In genomic region chrX:154374361-154375155, GRCh38 we compare ENCODE assay signal across 8 cellular contexts. TPM values are rescaled to one million over a fixed set of nuclear protein-coding genes. Genes with fewer than 3 reads are reported as not detected.
DNase-seq lines count a peak whose midpoint lies in the region; ATAC-seq and TF ChIP-seq lines count a peak whose summit lies in the region.

Gene FLNA, minus strand, starts transcription at chrX:154374634. Its CDS starts 3,389 bp downstream, at chrX:154371245.

- H3K4me1 ChIP-seq in Caco-2 (peaks cover 9% of the 10 kb centered on the region), HUES48 (ENCODE audit: control insufficient read depth, insufficient read depth, low read length) (peaks cover 18% of the 10 kb centered on the region)

- H3K27me3 ChIP-seq in Caco-2 (replicated peaks; ENCODE audit: control insufficient read depth, insufficient read depth, low read length) (no peaks in the 10 kb centered on the region), HUES48 (ENCODE audit: control insufficient read depth, insufficient read depth, low read length) (peaks cover 4% of the 10 kb centered on the region; the same call in 1 of the 2 replicates)

- intact Hi-C loops in Caco-2 (cut with micrococcal nuclease; ENCODE audit: unreplicated experiment) = loop anchor here (5.0 to 10.0 kb wide), 2 partner anchors 400 to 582 kb away; partner anchors contain the start of genes HCFC1, IDH3G, SSR4 and TMEM187
- intact Hi-C loops in activated T-helper 2 cell treated with anti-CD3 and anti-CD28 coated beads, Interferon-gamma antibody, Interleukin-2, Interleukin-4, amounts not matched to agents 10 μg/mL and 5 μg/mL and 100 μg/mL, durations not matched to agents 14 hours and 24 hours and 36 hours (cut with micrococcal nuclease) = loop anchor here (5.0 to 10.0 kb wide), 3 partner anchors 277 to 450 kb away; partner anchors contain the start of genes ARHGAP4, HCFC1, MECP2 and TMEM187
- intact Hi-C loops in cardiac septum (cut with DNase I) = loop anchor here (10.0 kb wide), 1 partner anchor 400 kb away; the partner anchor contains the start of genes HCFC1 and TMEM187
- intact Hi-C loops in posterior vena cava (cut with DNase I) = no loop called here

- H3K36me3 ChIP-seq in Caco-2 (ENCODE audit: control insufficient read depth, insufficient read depth, low read length) (0 out of 2 replicates have a peak, but pooled peaks cover 2% of the 10 kb centered on the region), HUES48 (ENCODE audit: control insufficient read depth, insufficient read depth, low read length) (peaks cover 5% of the 10 kb centered on the region; the same call in 1 of the 2 replicates)

- H3K4me3 Mint-ChIP-seq in Caco-2 (ENCODE audit: unreplicated experiment) = peak within 1 kb of the TSS; percentile 70
- H3K4me3 Mint-ChIP-seq in activated T-helper 2 cell treated with anti-CD3 and anti-CD28 coated beads, Interferon-gamma antibody, Interleukin-2, Interleukin-4, amounts not matched to agents 10 μg/mL and 5 μg/mL and 100 μg/mL, durations not matched to agents 14 hours and 24 hours and 36 hours (ENCODE audit: low read depth) = peak within 1 kb of the TSS; percentile 75

- peak within 1 kb of the TSS; percentile 51 for H3K27ac ChIP-seq in HUES48 (ENCODE audit: low read depth, low read length)

- peak within 1 kb of the TSS; percentile 55 for H3K4me3 ChIP-seq in Caco-2 (ENCODE audit: low read depth, low read length)
- H3K4me3 ChIP-seq in HUES48 (ENCODE audit: low read depth, low read length) = peak within 1 kb of the TSS; percentile 57

- 0 out of 2 replicates have a peak within 1 kb of the TSS, but pooled peaks have one; percentile 24 for H3K9ac ChIP-seq in HUES48 (ENCODE audit: low read depth, low read length)

- peak in 1 of 2 experiments; percentile 21 for TF ChIP-seq CTCF in Caco-2 (IDR thresholded peaks at IDR 0.05; ENCODE audit: insufficient read depth in 1 of 2, low read depth in 1 of 2, low read length in 1 of 2, severe bottlenecking in 1 of 2, unreplicated experiment in 1 of 2)

- POLR2A ChIA-PET in Caco-2 (lab: Charles Lee) = interaction anchor here (0.6 to 1.1 kb wide), 3 partner anchors 20 to 153 kb away, joined by 3 to 4 read pairs (median 4); no protein-coding TSS in a partner anchor

- BruUV-seq in Caco-2 (replicated peaks; lab: Mats Ljungman, UMichigan) = no TSS peak

- peaks cover 33% of the 10 kb centered on the region for H3K36me3 Mint-ChIP-seq in Caco-2 (ENCODE audit: insufficient read depth, unreplicated experiment)
- peaks cover 11% of the 10 kb centered on the region for H3K36me3 Mint-ChIP-seq in activated T-helper 2 cell treated with anti-CD3 and anti-CD28 coated beads, Interferon-gamma antibody, Interleukin-2, Interleukin-4, amounts not matched to agents 10 μg/mL and 5 μg/mL and 100 μg/mL, durations not matched to agents 14 hours and 24 hours and 36 hours (ENCODE audit: low read depth)

- H3K9me3 ChIP-seq in Caco-2 (no peaks in the 10 kb centered on the region), HUES48 (ENCODE audit: control insufficient read depth, insufficient read depth, low read length) (peaks cover 18% of the 10 kb centered on the region)

- no peaks in the 10 kb centered on the region for H3K4me1 Mint-ChIP-seq in Caco-2 (ENCODE audit: low read depth, unreplicated experiment)
- peaks cover 8% of the 10 kb centered on the region for H3K4me1 Mint-ChIP-seq in activated T-helper 2 cell treated with anti-CD3 and anti-CD28 coated beads, Interferon-gamma antibody, Interleukin-2, Interleukin-4, amounts not matched to agents 10 μg/mL and 5 μg/mL and 100 μg/mL, durations not matched to agents 14 hours and 24 hours and 36 hours (ENCODE audit: low read depth)

- CTCF ChIA-PET in Caco-2 (lab: Charles Lee) = interaction anchor here (0.5 to 2.0 kb wide), 3 partner anchors 37 to 357 kb away, joined by 3 to 18 read pairs (median 6); no protein-coding TSS in a partner anchor

- H3K27ac Mint-ChIP-seq in Caco-2 (ENCODE audit: unreplicated experiment) = peak within 1 kb of the TSS; percentile 69
- H3K27ac Mint-ChIP-seq in activated T-helper 2 cell treated with anti-CD3 and anti-CD28 coated beads, Interferon-gamma antibody, Interleukin-2, Interleukin-4, amounts not matched to agents 10 μg/mL and 5 μg/mL and 100 μg/mL, durations not matched to agents 14 hours and 24 hours and 36 hours = peak within 1 kb of the TSS; percentile 22

- H3K27me3 Mint-ChIP-seq in Caco-2 (ENCODE audit: insufficient read depth, unreplicated experiment) = no peaks in the 10 kb centered on the region
- no peaks in the 10 kb centered on the region for H3K27me3 Mint-ChIP-seq in activated T-helper 2 cell treated with anti-CD3 and anti-CD28 coated beads, Interferon-gamma antibody, Interleukin-2, Interleukin-4, amounts not matched to agents 10 μg/mL and 5 μg/mL and 100 μg/mL, durations not matched to agents 14 hours and 24 hours and 36 hours (ENCODE audit: low read depth)

- ATAC-seq in GM18909 (IDR thresholded peaks at IDR 0.05; ENCODE audit: poor library complexity, unreplicated experiment) = no peak
- no peak for ATAC-seq in GM21619 (IDR thresholded peaks at IDR 0.05; ENCODE audit: unreplicated experiment)

- DNase-seq in Caco-2 (peak; percentile 72 to 79), cardiac septum (ENCODE audit: low spot score) (no peak), posterior vena cava (ENCODE audit: low spot score) (no peak), NCI-H2107 treated with DMSO at 0.1 percent for 48 hours (lab: John Stamatoyannopoulos, UW; ENCODE audit: unreplicated experiment) (no peak)
- DNase-seq in activated T-helper 2 cell treated with anti-CD3 and anti-CD28 coated beads, Interferon-gamma antibody, Interleukin-2, Interleukin-4, amounts not matched to agents 10 μg/mL and 5 μg/mL and 100 μg/mL, durations not matched to agents 14 hours and 24 hours and 36 hours (ENCODE audit: low spot score) = no peak

- no peaks in the 10 kb centered on the region for H3K9me3 Mint-ChIP-seq in Caco-2 (ENCODE audit: unreplicated experiment)
- H3K9me3 Mint-ChIP-seq in activated T-helper 2 cell treated with anti-CD3 and anti-CD28 coated beads, Interferon-gamma antibody, Interleukin-2, Interleukin-4, amounts not matched to agents 10 μg/mL and 5 μg/mL and 100 μg/mL, durations not matched to agents 14 hours and 24 hours and 36 hours = no peaks in the 10 kb centered on the region

RNA-seq across cellular contexts. Expression of gene FLNA, which starts in this region (rescaled TPM):
- total RNA-seq in Caco-2 (2022) (546 and 634 TPM in 2 replicates), cardiac septum (347 TPM), posterior vena cava (1,000 to 10,000 TPM; 5,571 to 6,731 TPM)
- total RNA-seq in activated T-helper 2 cell treated with anti-CD3 and anti-CD28 coated beads, Interferon-gamma antibody, Interleukin-2, Interleukin-4, amounts not matched to agents 10 μg/mL and 5 μg/mL and 100 μg/mL, durations not matched to agents 14 hours and 24 hours and 36 hours = 1,005 and 1,026 TPM in 2 replicates

Comparison
In these comparisons a context has a peak if more than half of its experiments do, and no peak if none do; other contexts are left out.
1. DNase-seq: peak in Caco-2 (2 of 2); none in activated T-helper 2 cell treated with anti-CD3 and anti-CD28 coated beads, Interferon-gamma antibody, Interleukin-2, Interleukin-4, amounts not matched to agents 10 μg/mL and 5 μg/mL and 100 μg/mL, durations not matched to agents 14 hours and 24 hours and 36 hours (single experiment), cardiac septum (single experiment), posterior vena cava (single experiment) and NCI-H2107 treated with DMSO at 0.1 percent for 48 hours (single experiment).
2. intact Hi-C loops: an anchor here in Caco-2 (5.0 to 10.0 kb wide), activated T-helper 2 cell treated with anti-CD3 and anti-CD28 coated beads, Interferon-gamma antibody, Interleukin-2, Interleukin-4, amounts not matched to agents 10 μg/mL and 5 μg/mL and 100 μg/mL, durations not matched to agents 14 hours and 24 hours and 36 hours (5.0 to 10.0 kb wide) and cardiac septum (10.0 kb wide); none called in posterior vena cava.